ENCODE assay signal across 8 cellular contexts in genomic region chr1:152440635-152441471, GRCh38. TPM values are rescaled to one million over a fixed set of nuclear protein-coding genes. Genes with fewer than 3 reads are reported as not detected.
DNase-seq lines count a peak whose midpoint lies in the region; ATAC-seq and TF ChIP-seq lines count a peak whose summit lies in the region.

No MANE protein-coding gene starts in this region.

- H3K27ac ChIP-seq in HL-60 (replicated peaks) (no peak overlapping the region), fibroblast of lung (ENCODE audit: insufficient read depth, low read length) (no peak overlapping the region), thoracic aorta (no peak overlapping the region)

- H3K4me1 ChIP-seq in fibroblast of lung (ENCODE audit: control insufficient read depth, extremely low read depth, insufficient read depth, low read length) (no peaks in the 10 kb centered on the region), thoracic aorta (ENCODE audit: control insufficient read depth in 1 of 2, low read depth in 2 of 2) (peaks cover 4 to 15% of the 10 kb centered on the region in 2 donors)

- no peaks in the 10 kb centered on the region for H3K79me2 ChIP-seq in fibroblast of lung (ENCODE audit: control insufficient read depth, insufficient read depth, low read length)

- no peak overlapping the region for H2AFZ ChIP-seq in fibroblast of lung (ENCODE audit: low read length)

- H3K9ac ChIP-seq in fibroblast of lung (ENCODE audit: insufficient read depth, low read length) = no peak overlapping the region

- peak; percentile 84 for TF ChIP-seq CTCF in HL-60 (IDR thresholded peaks at IDR 0.05; ENCODE audit: insufficient read depth, low read length)
- TF ChIP-seq CTCF in fibroblast of lung (conservative IDR thresholded peaks at IDR 0.05 in 1 of 2, IDR thresholded peaks at IDR 0.05 in 1 of 2; ENCODE audit: low read depth in 1 of 2, low read length in 2 of 2) = peak; percentile 81 to 82
- TF ChIP-seq CTCF in omental fat pad (IDR thresholded peaks at IDR 0.05) = no peak
- TF ChIP-seq CTCF in thoracic aorta (IDR thresholded peaks at IDR 0.05) = peak; percentile 73

- H3K4me2 ChIP-seq in fibroblast of lung (ENCODE audit: extremely low read depth, insufficient read depth, low read length) = no peak overlapping the region

- H3K9me3 ChIP-seq in fibroblast of lung (ENCODE audit: control insufficient read depth, insufficient read depth, low read depth, low read length) = no peaks in the 10 kb centered on the region
- no peaks in the 10 kb centered on the region for H3K9me3 ChIP-seq in thoracic aorta

- H3K4me3 ChIP-seq in HL-60 (replicated peaks; ENCODE audit: insufficient read depth, low read length) = no peak overlapping the region
- no peak overlapping the region for H3K4me3 ChIP-seq in fibroblast of lung (replicated peaks in 1 of 4; ENCODE audit: control extremely low read depth in 1 of 4, insufficient read depth in 1 of 4, low read depth in 3 of 4, low read length in 4 of 4)
- H3K4me3 ChIP-seq in thoracic aorta = no peak overlapping the region

- H3K36me3 ChIP-seq in fibroblast of lung (ENCODE audit: control insufficient read depth, insufficient read depth, low read length) = no peaks in the 10 kb centered on the region
- no peaks in the 10 kb centered on the region for H3K36me3 ChIP-seq in thoracic aorta

- no peaks in the 10 kb centered on the region for H4K20me1 ChIP-seq in fibroblast of lung (ENCODE audit: control insufficient read depth, extremely low read depth, insufficient read depth, low read length)

- ATAC-seq in GM19467 (IDR thresholded peaks at IDR 0.05; ENCODE audit: unreplicated experiment) (peak; percentile 97), omental fat pad (ENCODE audit: low FRiP score) (peak; percentile 62), thoracic aorta (ENCODE audit: insufficient number of reproducible peaks, low FRiP score, low read depth) (peak; percentile 63)

- H3K27me3 ChIP-seq in HL-60 (ENCODE audit: insufficient read depth, poor library complexity, severe bottlenecking) = peaks cover 3% of the 10 kb centered on the region
- H3K27me3 ChIP-seq in fibroblast of lung (ENCODE audit: control insufficient read depth, insufficient read depth, low read length) = no peaks in the 10 kb centered on the region
- H3K27me3 ChIP-seq in thoracic aorta (replicated peaks; ENCODE audit: insufficient read depth) = no peaks in the 10 kb centered on the region

- DNase-seq in D341Med (ENCODE audit: low spot score) (peak; percentile 81), HL-60 (ENCODE audit: low read depth in 1 of 2, low spot score in 1 of 2) (peak; percentile 43 to 72), OCI-M1 (lab: John Stamatoyannopoulos, UW) (peak; percentile 88), activated T-cell treated with anti-CD3 and anti-CD28 coated beads for 4 hours (peak; percentile 51), fibroblast of lung (ENCODE audit: low read depth in 2 of 2) (peak; percentile 55 to 65), omental fat pad (ENCODE audit: low spot score) (no peak), thoracic aorta (ENCODE audit: low spot score) (no peak)

RNA-seq across cellular contexts. Expression of gene CRNN, which starts 26.8 kb away (rescaled TPM):
- not detected in 2 replicates for total RNA-seq in fibroblast of lung
- not detected in 2 replicates for polyA plus RNA-seq in fibroblast of lung
- polyA plus RNA-seq in fibroblast of lung (2012) = not detected in 2 replicates
- not detected in 2 replicates for polyA minus RNA-seq in fibroblast of lung (ENCODE audit: low replicate concordance)
- not detected for total RNA-seq in omental fat pad
- not detected for total RNA-seq in thoracic aorta

Comparison
In these comparisons a context has a peak if more than half of its experiments do, and no peak if none do; other contexts are left out.
1. DNase-seq: peak in D341Med (single experiment), HL-60 (2 of 2), OCI-M1 (single experiment), activated T-cell treated with anti-CD3 and anti-CD28 coated beads for 4 hours (single experiment) and fibroblast of lung (2 of 2); none in omental fat pad (single experiment) and thoracic aorta (single experiment).
2. CTCF ChIP-seq: peak in HL-60 (single experiment), fibroblast of lung (2 of 2) and thoracic aorta (single experiment); none in omental fat pad (0 of 3).
3. Peak in every context shown above with its lines, with median percentiles within 50 percentile points of each other: ATAC-seq.